In the genomic region with DNA sequence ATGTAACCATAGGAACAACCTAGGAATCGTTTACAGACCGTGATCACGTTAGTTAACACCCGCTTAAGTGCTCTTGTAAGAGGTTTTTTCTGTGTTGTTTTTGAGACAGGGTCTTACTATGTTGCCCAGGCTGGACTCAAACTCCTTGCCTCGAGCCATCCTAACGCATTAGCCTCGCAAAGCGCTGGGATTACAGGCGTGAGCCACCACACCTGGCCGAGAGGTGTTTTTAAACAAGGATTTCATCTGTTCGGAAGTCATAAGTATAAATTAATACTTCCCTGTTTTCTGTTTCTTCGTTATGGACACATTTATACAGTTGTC, we compare ENCODE assay signal across 8 cellular contexts. TPM values are rescaled to one million over a fixed set of nuclear protein-coding genes. Genes with fewer than 3 reads are reported as not detected.
DNase-seq lines count a peak whose midpoint lies in the region; ATAC-seq and TF ChIP-seq lines count a peak whose summit lies in the region.

No MANE protein-coding gene starts in this region.

- H3K36me3 Mint-ChIP-seq in activated CD4-positive, alpha-beta T cell treated with anti-CD3 and anti-CD28 coated beads, Interleukin-2, amount 10 ng/mL, durations not matched to agents 24 days and 14 days (ENCODE audit: low read depth): peaks cover 20% of the 10 kb centered on the region
- peaks cover 11 to 14% of the 10 kb centered on the region in 2 donors for H3K36me3 Mint-ChIP-seq in activated naive CD4-positive, alpha-beta T cell treated with anti-CD3 and anti-CD28 coated beads, Interleukin-2, amount 50 U/mL, for 72 hours

- H3K4me1 ChIP-seq in thymus (ENCODE audit: control insufficient read depth, insufficient read depth, low read length): peaks cover 10% of the 10 kb centered on the region

- H3K27me3 ChIP-seq in kidney epithelial cell (ENCODE audit: control insufficient read depth, insufficient read depth, low read length) (no peaks in the 10 kb centered on the region), thymus (ENCODE audit: control insufficient read depth, insufficient read depth) (peaks cover 5% of the 10 kb centered on the region)

- no peak for ATAC-seq in activated naive CD4-positive, alpha-beta T cell treated with anti-CD3 and anti-CD28 coated beads, Interleukin-2, amount 50 U/mL, for 72 hours
- ATAC-seq in GM19351 (IDR thresholded peaks at IDR 0.05; ENCODE audit: unreplicated experiment): no peak

- H3K4me3 Mint-ChIP-seq in activated CD4-positive, alpha-beta T cell treated with anti-CD3 and anti-CD28 coated beads, Interleukin-2, amount 10 ng/mL, durations not matched to agents 24 days and 14 days: peak overlapping the region; percentile 99

- intact Hi-C loops in activated CD4-positive, alpha-beta T cell treated with anti-CD3 and anti-CD28 coated beads, Interleukin-2, amount 10 ng/mL, durations not matched to agents 24 days and 14 days (cut with micrococcal nuclease): loop anchor here (2.0 kb wide), 1 partner anchor 91 kb away; the partner anchor contains the start of gene ALDH5A1

- no peak for DNase-seq in activated CD4-positive, alpha-beta T cell treated with anti-CD3 and anti-CD28 coated beads, Interleukin-2, amount 10 ng/mL, durations not matched to agents 24 days and 14 days
- no peak for DNase-seq in activated CD4-positive, alpha-beta T cell treated with anti-CD3 and anti-CD28 coated beads, Interleukin-2, amount 50 U/mL, for 4 hours
- no peak for DNase-seq in activated naive CD4-positive, alpha-beta T cell treated with anti-CD3 and anti-CD28 coated beads, Interleukin-2, amount 50 U/mL, for 72 hours (ENCODE audit: low spot score in 2 of 2)
- DNase-seq in kidney epithelial cell (ENCODE audit: low read depth) (no peak), GM13976 (ENCODE audit: low spot score) (no peak), activated gamma-delta T cell treated with Interleukin-2 at 50 U/mL for 16 hours (no peak)

- H3K9me3 Mint-ChIP-seq in activated CD4-positive, alpha-beta T cell treated with anti-CD3 and anti-CD28 coated beads, Interleukin-2, amount 10 ng/mL, durations not matched to agents 24 days and 14 days: no peaks in the 10 kb centered on the region
- no peaks in the 10 kb centered on the region for H3K9me3 Mint-ChIP-seq in activated naive CD4-positive, alpha-beta T cell treated with anti-CD3 and anti-CD28 coated beads, Interleukin-2, amount 50 U/mL, for 72 hours

- peak overlapping the region; percentile 86 for H3K27ac Mint-ChIP-seq in activated CD4-positive, alpha-beta T cell treated with anti-CD3 and anti-CD28 coated beads, Interleukin-2, amount 10 ng/mL, durations not matched to agents 24 days and 14 days
- peak overlapping the region; percentile 71 to 83 for H3K27ac Mint-ChIP-seq in activated naive CD4-positive, alpha-beta T cell treated with anti-CD3 and anti-CD28 coated beads, Interleukin-2, amount 50 U/mL, for 72 hours

- TF ChIP-seq CTCF in kidney epithelial cell (IDR thresholded peaks at IDR 0.05; ENCODE audit: insufficient read depth, low read length, poor library complexity, severe bottlenecking): no peak
- TF ChIP-seq CTCF in GM13976 (IDR thresholded peaks at IDR 0.05; ENCODE audit: borderline replicate concordance, control extremely low read depth, extremely low read depth, insufficient read depth, missing control alignments): no peak

- H3K9me3 ChIP-seq in thymus (ENCODE audit: control insufficient read depth): no peaks in the 10 kb centered on the region

- WGBS in thymus: 7% methylated on average over 12 of the region's 12 CpGs

- H3K27me3 Mint-ChIP-seq in activated CD4-positive, alpha-beta T cell treated with anti-CD3 and anti-CD28 coated beads, Interleukin-2, amount 10 ng/mL, durations not matched to agents 24 days and 14 days: peaks cover 20% of the 10 kb centered on the region

- H3K4me3 ChIP-seq in kidney epithelial cell (ENCODE audit: low read depth, low read length) (peak overlapping the region; percentile 78), thymus (ENCODE audit: low read length) (peak overlapping the region; percentile 97)

- in situ Hi-C loops in GM13976 (cut with MboI; ENCODE audit: low sequenced_read_pairs, unreplicated experiment): no loop called here

- no peak overlapping the region for H3K27ac ChIP-seq in thymus (ENCODE audit: low read depth)

- H3K4me1 Mint-ChIP-seq in activated CD4-positive, alpha-beta T cell treated with anti-CD3 and anti-CD28 coated beads, Interleukin-2, amount 10 ng/mL, durations not matched to agents 24 days and 14 days: peaks cover 22% of the 10 kb centered on the region

- H3K36me3 ChIP-seq in kidney epithelial cell (ENCODE audit: control insufficient read depth, insufficient read depth, low read length) (no peaks in the 10 kb centered on the region), thymus (ENCODE audit: control insufficient read depth, insufficient read depth) (no peaks in the 10 kb centered on the region)

RNA-seq across cellular contexts. Expression of gene MRS2, which starts 0.7 kb away (rescaled TPM):
- total RNA-seq in activated CD4-positive, alpha-beta T cell treated with anti-CD3 and anti-CD28 coated beads, Interleukin-2, amount 10 ng/mL, durations not matched to agents 24 days and 14 days: 30.1 and 31.6 TPM in 2 replicates
- 10 to 100 TPM; 15.1 to 28.5 TPM for total RNA-seq in activated naive CD4-positive, alpha-beta T cell treated with anti-CD3 and anti-CD28 coated beads, Interleukin-2, amount 50 U/mL, for 72 hours
- total RNA-seq in kidney epithelial cell: 26.1 and 42.3 TPM in 2 replicates
- polyA plus RNA-seq in thymus: 15.3 TPM

RNA-seq across cellular contexts. Expression of gene DCDC2, which starts 45.6 kb away (rescaled TPM):
- not detected in 2 replicates for total RNA-seq in activated CD4-positive, alpha-beta T cell treated with anti-CD3 and anti-CD28 coated beads, Interleukin-2, amount 10 ng/mL, durations not matched to agents 24 days and 14 days
- total RNA-seq in activated naive CD4-positive, alpha-beta T cell treated with anti-CD3 and anti-CD28 coated beads, Interleukin-2, amount 50 U/mL, for 72 hours: under 1 TPM; 0.08 to 0.18 TPM
- total RNA-seq in kidney epithelial cell: 37.1 and 43.9 TPM in 2 replicates
- polyA plus RNA-seq in thymus: 0.25 TPM

Comparison
In these comparisons a context has a peak if more than half of its experiments do, and no peak if none do; other contexts are left out.
1. RNA of gene DCDC2, which starts 45.6 kb away (total RNA-seq): 37.1 to 43.9 TPM in kidney epithelial cell; 0.08 to 0.18 TPM in activated naive CD4-positive, alpha-beta T cell treated with anti-CD3 and anti-CD28 coated beads, Interleukin-2, amount 50 U/mL, for 72 hours and not detected in activated CD4-positive, alpha-beta T cell treated with anti-CD3 and anti-CD28 coated beads, Interleukin-2, amount 10 ng/mL, durations not matched to agents 24 days and 14 days; every median in the first group is over 10 times any median in the second.